In genomic region chr11:118435893-118436624, GRCh38 we compare ENCODE assay signal across 1 cellular context.
TF ChIP-seq lines count a peak whose summit lies in the region.

Gene KMT2A (plus strand): TSS chr11:118436492. CDS start chr11:118436513, 21 bp downstream.

TF ChIP-seq in K562, 482 proteins besides CTCF, POLR2A, EP300 and RAD21 (continued from another document):
- TF ChIP-seq HINFP (tag; conservative IDR thresholded peaks at IDR 0.05; ENCODE audit: low read depth) (no peak), HNRNPH1 (optimal IDR thresholded peaks at IDR 0.05; ENCODE audit: low read depth, low read length) (no peak), FOXM1 (IDR thresholded peaks at IDR 0.05; ENCODE audit: low read depth) (no peak), FOXM1 (CRISPR knock-in tag; IDR thresholded peaks at IDR 0.05; ENCODE audit: low read depth) (no peak), ZFP1 (CRISPR knock-in tag; IDR thresholded peaks at IDR 0.05) (no peak), TAL1 (IDR thresholded peaks at IDR 0.05) (no peak), FOXK2 (conservative IDR thresholded peaks at IDR 0.05 in 1 of 2, IDR thresholded peaks at IDR 0.05 in 1 of 2; ENCODE audit: low read depth in 2 of 2) (0 out of 4 replicates have a peak, but pooled peaks of 1 of the 2 experiments have one; percentile 54), ETS2 (tag; IDR thresholded peaks at IDR 0.05; ENCODE audit: borderline replicate concordance, poor library complexity, severe bottlenecking) (no peak), CLOCK (CRISPR knock-in tag; IDR thresholded peaks at IDR 0.05; ENCODE audit: borderline replicate concordance) (no peak), PRPF4 (IDR thresholded peaks at IDR 0.05; ENCODE audit: insufficient read depth, low read depth, low read length, poor library complexity, severe bottlenecking) (no peak), DMBX1 (CRISPR knock-in tag; IDR thresholded peaks at IDR 0.05; ENCODE audit: borderline replicate concordance) (peak; percentile 72), ZNF311 (CRISPR knock-in tag; IDR thresholded peaks at IDR 0.05) (no peak), NFXL1 (CRISPR knock-in tag; IDR thresholded peaks at IDR 0.05) (no peak), BRD9 (IDR thresholded peaks at IDR 0.05; ENCODE audit: low read depth, partially characterized antibody) (no peak), MXD1 (CRISPR knock-in tag; IDR thresholded peaks at IDR 0.05; ENCODE audit: borderline replicate concordance, poor library complexity, severe bottlenecking) (no peak), PRDM10 (IDR thresholded peaks at IDR 0.05; ENCODE audit: partially characterized antibody) (peak; percentile 91), FOXJ3 (CRISPR knock-in tag; IDR thresholded peaks at IDR 0.05) (no peak), ZZZ3 (IDR thresholded peaks at IDR 0.05) (no peak), ZNF197 (CRISPR knock-in tag; IDR thresholded peaks at IDR 0.05; ENCODE audit: low read depth) (peak; percentile 31; the same call in 1 of the 2 replicates), NR1H2 (CRISPR knock-in tag; IDR thresholded peaks at IDR 0.05) (no peak), ATF4 (CRISPR knock-in tag; IDR thresholded peaks at IDR 0.05) (no peak), EWSR1 (IDR thresholded peaks at IDR 0.05; ENCODE audit: borderline replicate concordance, low read depth, partially characterized antibody) (no peak), XRCC3 (IDR thresholded peaks at IDR 0.05) (no peak), PCBP2 (IDR thresholded peaks at IDR 0.05; ENCODE audit: low read depth, low read length, poor library complexity, severe bottlenecking) (no peak), FOXP1 (CRISPR knock-in tag; IDR thresholded peaks at IDR 0.05) (no peak; the same call in 1 of the 2 replicates), FUS (optimal IDR thresholded peaks at IDR 0.05; ENCODE audit: low read depth, low read length) (peak; percentile 98), LCOR (CRISPR knock-in tag; IDR thresholded peaks at IDR 0.05) (0 out of 2 replicates have a peak, but pooled peaks have one; percentile 52), MCM7 (IDR thresholded peaks at IDR 0.05) (no peak), RFX5 (IDR thresholded peaks at IDR 0.05; ENCODE audit: low read depth, low read length) (no peak), HDAC8 (tag; IDR thresholded peaks at IDR 0.05) (peak; percentile 61; the same call in 1 of the 2 replicates), NFIC (IDR thresholded peaks at IDR 0.05) (0 out of 2 replicates have a peak, but pooled peaks have one; percentile 21), FOXO4 (CRISPR knock-in tag; IDR thresholded peaks at IDR 0.05) (no peak), EGR1 (conservative IDR thresholded peaks at IDR 0.05) (peak; percentile 85), SRSF9 (IDR thresholded peaks at IDR 0.05; ENCODE audit: borderline replicate concordance, low read depth, low read length) (no peak), HDAC6 (IDR thresholded peaks at IDR 0.05; ENCODE audit: low read depth, low read length) (no peak), SMARCA4 (IDR thresholded peaks at IDR 0.05) (no peak), ESRRB (CRISPR knock-in tag; IDR thresholded peaks at IDR 0.05; ENCODE audit: borderline replicate concordance) (no peak), NFRKB (IDR thresholded peaks at IDR 0.05; ENCODE audit: low read depth) (peak; percentile 66; the same call in 1 of the 2 replicates), HIVEP1 (CRISPR knock-in tag; IDR thresholded peaks at IDR 0.05) (peak; percentile 85), KAT2B (IDR thresholded peaks at IDR 0.05; ENCODE audit: low read depth, low read length) (no peak), TEAD2 (tag; IDR thresholded peaks at IDR 0.05) (no peak), HDAC1 (IDR thresholded peaks at IDR 0.05) (peak; percentile 57 to 61; a peak in 3 of 4 replicates), L3MBTL2 (IDR thresholded peaks at IDR 0.05) (peak; percentile 79), IRF1 (CRISPR knock-in tag; IDR thresholded peaks at IDR 0.05; ENCODE audit: borderline replicate concordance) (no peak; the same call in 1 of the 2 replicates), ZNF668 (CRISPR knock-in tag; IDR thresholded peaks at IDR 0.05) (no peak), CBX1 (IDR thresholded peaks at IDR 0.05; ENCODE audit: low read depth) (no peak), TGIF2 (CRISPR knock-in tag; IDR thresholded peaks at IDR 0.05) (peak; percentile 76; the same call in 1 of the 2 replicates), MAFG (tag; conservative IDR thresholded peaks at IDR 0.05) (no peak), ZNF384 (IDR thresholded peaks at IDR 0.05; ENCODE audit: low read depth, low read length) (no peak), ZNF699 (CRISPR knock-in tag; IDR thresholded peaks at IDR 0.05; ENCODE audit: insufficient replicate concordance) (no peak), NFYB (IDR thresholded peaks at IDR 0.05; ENCODE audit: extremely low read depth, insufficient read length) (no peak), ZNF740 (CRISPR knock-in tag; IDR thresholded peaks at IDR 0.05) (peak; percentile 100), ZNF740 (tag; IDR thresholded peaks at IDR 0.05) (peak in 1 of 2 experiments; percentile 100; a peak in 2 of 4 replicates), ZNF232 (CRISPR knock-in tag; IDR thresholded peaks at IDR 0.05) (peak; percentile 67; the same call in 1 of the 2 replicates), ZNF639 (CRISPR knock-in tag; conservative IDR thresholded peaks at IDR 0.05 in 1 of 2, IDR thresholded peaks at IDR 0.05 in 1 of 2) (peak in 1 of 2 experiments; percentile 96; a peak in 2 of 4 replicates), BRF1 (IDR thresholded peaks at IDR 0.05; ENCODE audit: borderline replicate concordance, extremely low read depth, insufficient read length) (no peak)
TF ChIP-seq in K562: peak in this region for 177.
